ENCODE assay signal across 1 cellular context in genomic region chr10:127918570-127918969, GRCh38.
TF ChIP-seq lines count a peak whose summit lies in the region.

No MANE protein-coding gene starts in this region.

TF ChIP-seq in GM12891, 5 proteins besides CTCF, POLR2A, EP300 and RAD21 (continued from another document):
- TF ChIP-seq POU2F2 (IDR thresholded peaks at IDR 0.05; ENCODE audit: low read depth, low read length) (no peak), PAX5 (IDR thresholded peaks at IDR 0.05; ENCODE audit: insufficient read depth, low read length, severe bottlenecking) (no peak), TAF1 (IDR thresholded peaks at IDR 0.05; ENCODE audit: low read depth, low read length) (no peak), SPI1 (IDR thresholded peaks at IDR 0.05; ENCODE audit: low read depth, low read length) (no peak)
